Comparison of ENCODE assay signal across 14 cellular contexts in the genomic region with DNA sequence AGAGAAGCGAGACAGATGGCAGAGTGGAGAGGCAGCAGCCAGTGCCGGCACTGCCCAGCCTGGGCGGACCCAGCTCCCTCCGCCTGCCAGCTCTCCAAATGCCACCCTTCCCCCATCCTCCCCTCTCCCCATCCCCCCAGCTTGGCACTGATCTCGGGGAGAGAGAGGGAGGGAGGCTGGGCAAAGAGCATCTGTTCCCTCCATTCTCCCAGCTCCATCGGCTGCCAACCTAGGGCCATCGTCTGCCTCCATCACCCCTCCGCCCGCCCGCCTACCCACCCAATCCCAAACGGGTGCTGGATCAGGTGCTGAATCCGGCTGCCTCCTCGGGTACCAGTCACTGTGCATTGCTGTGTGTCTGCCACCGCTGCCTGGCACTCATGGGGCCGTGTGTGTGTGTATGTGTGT. TPM values are rescaled to one million over a fixed set of nuclear protein-coding genes. Genes with fewer than 3 reads are reported as not detected.
DNase-seq lines count a peak whose midpoint lies in the region; ATAC-seq and TF ChIP-seq lines count a peak whose summit lies in the region.
"Had no signal": no experiment of that assay in that cellular context is flagged by ENCODE, and none has a peak within 500 bp of the region (broad histone marks: within the 10 kb centered on the region; RNA-seq: fewer than 3 reads in every experiment).

No MANE protein-coding gene starts in this region.

- H3K4me1 ChIP-seq in colonic mucosa, result no peaks in the 10 kb centered on the region

- ATAC-seq in sciatic nerve, result peak; percentile 32

- DNase-seq in NCI-H2227 (lab: John Stamatoyannopoulos, UW; ENCODE audit: unreplicated experiment) (peak; percentile 40), NCI-H2227 treated with DMSO at 0.1 percent for 48 hours (lab: John Stamatoyannopoulos, UW) (no peak), NCI-H446 (lab: John Stamatoyannopoulos, UW) (peak; percentile 89 to 96), sciatic nerve (ENCODE audit: low spot score) (no peak), SW 1271 (lab: John Stamatoyannopoulos, UW) (no peak), colonic mucosa (no peak), SKM-1 (lab: John Stamatoyannopoulos, UW; ENCODE audit: unreplicated experiment) (no peak)
- DNase-seq: 8988T, activated gamma-delta T cell treated with Interleukin-2 at 50 U/mL for 16 hours, mesenchymal stem cell, NCI-H1417 treated with DMSO at 0.1 percent for 48 hours, ovary, PC-9 had no signal

- H3K27ac ChIP-seq in cingulate gyrus (ENCODE audit: low read depth, low read length) (peak overlapping the region; percentile 97), colonic mucosa (no peak overlapping the region)
- H3K27ac ChIP-seq: ovary, PC-9 had no signal

- no peaks in the 10 kb centered on the region for H3K36me3 ChIP-seq in colonic mucosa
- H3K36me3 ChIP-seq: ovary had no signal

- no peak overlapping the region for H3K4me3 ChIP-seq in colonic mucosa
- H3K4me3 ChIP-seq: ovary, PC-9 had no signal

- TF ChIP-seq CTCF in colonic mucosa (IDR thresholded peaks at IDR 0.05), result no peak

- no peaks in the 10 kb centered on the region for H3K27me3 ChIP-seq in colonic mucosa
- H3K27me3 ChIP-seq: ovary had no signal

- intact Hi-C loops in sciatic nerve (cut with DNase I), result no loop called here
- intact Hi-C loops in colonic mucosa (cut with DNase I), result no loop called here

- no peaks in the 10 kb centered on the region for H3K9me3 ChIP-seq in colonic mucosa
- H3K9me3 ChIP-seq: ovary had no signal

- no peak overlapping the region for H3K9ac ChIP-seq in colonic mucosa (ENCODE audit: low read depth in 2 of 2, low read length in 2 of 2)

RNA-seq across cellular contexts. Expression of a gene that starts 38.6 kb away (rescaled TPM):
- total RNA-seq in sciatic nerve (7.4 TPM), colonic mucosa (1 to 10 TPM; 1.8 to 2.0 TPM)

RNA-seq across cellular contexts. Expression of a gene that starts 43.1 kb away (rescaled TPM):
- 19.7 TPM for total RNA-seq in sciatic nerve
- total RNA-seq in colonic mucosa, result 10 to 100 TPM in 1 of 2 donors, 1 to 10 TPM in 1; 9.0 to 21.0 TPM

RNA-seq across cellular contexts. Expression of a gene that starts 43.5 kb away (rescaled TPM):
- 41.1 TPM for total RNA-seq in sciatic nerve
- 10 to 100 TPM; 21.4 to 27.6 TPM for total RNA-seq in colonic mucosa

RNA-seq across cellular contexts. Expression of a gene that starts 54.6 kb away (rescaled TPM):
- total RNA-seq in sciatic nerve, result 59.6 TPM
- total RNA-seq in colonic mucosa, result 100 to 1,000 TPM; 154 to 214 TPM

Comparison
In these comparisons a context has a peak if more than half of its experiments do, and no peak if none do; other contexts are left out.
1. DNase-seq: peak in NCI-H2227 (single experiment) and NCI-H446 (2 of 2); none in NCI-H2227 treated with DMSO at 0.1 percent for 48 hours (single experiment), sciatic nerve (single experiment), SW 1271 (0 of 2), colonic mucosa (single experiment) and SKM-1 (single experiment).